In genomic region chr16:86371083-86371803, GRCh38 we compare ENCODE assay signal across 25 cellular contexts.
"Had no signal": no experiment of that assay in that cellular context is flagged by ENCODE, and none has a peak within 500 bp of the region (broad histone marks: within the 10 kb centered on the region; RNA-seq: fewer than 3 reads in every experiment).

No MANE protein-coding gene starts in this region.

- FAIRE-seq: bronchial epithelial cell had no signal

- H3K9ac ChIP-seq: KMS-11 had no signal

- H3K4me2 ChIP-seq: KMS-11 had no signal

- H3K4me3 ChIP-seq: ascending aorta, body of pancreas, Peyer's patch, SJSA1 had no signal

- H3K36me3 ChIP-seq: ascending aorta, Peyer's patch, SJSA1 had no signal

- H3K27ac Mint-ChIP-seq: activated CD8-positive, alpha-beta T cell treated with anti-CD3 and anti-CD28 coated beads, Interleukin-2, amount 10 ng/mL, durations not matched to agents 7 days and 5 days; activated naive CD8-positive, alpha-beta T cell treated with anti-CD3 and anti-CD28 coated beads, Interleukin-2, amount 50 U/mL, for 24 hours; T-helper 1 cell treated with Interleukin-12 subunit alpha and Interleukin-12 subunit beta and Interleukin-4 antibody, amounts not matched to agents 30 μg/mL and 1 μg/mL, for 36 hours had no signal

- ATAC-seq: activated CD4-positive, CD25-positive, alpha-beta regulatory T cell treated with anti-CD3 and anti-CD28 coated beads, Interleukin-2, amount 50 U/mL, for 24 hours; activated CD8-positive, alpha-beta T cell treated with anti-CD3 and anti-CD28 coated beads, Interleukin-2, amount 10 ng/mL, durations not matched to agents 7 days and 5 days; activated naive CD8-positive, alpha-beta T cell treated with anti-CD3 and anti-CD28 coated beads, Interleukin-2, amount 50 U/mL, for 24 hours; body of pancreas had no signal

- H3K4me3 Mint-ChIP-seq: activated CD8-positive, alpha-beta T cell treated with anti-CD3 and anti-CD28 coated beads, Interleukin-2, amount 10 ng/mL, durations not matched to agents 7 days and 5 days; activated naive CD8-positive, alpha-beta T cell treated with anti-CD3 and anti-CD28 coated beads, Interleukin-2, amount 50 U/mL, for 24 hours; T-helper 1 cell treated with Interleukin-12 subunit alpha and Interleukin-12 subunit beta and Interleukin-4 antibody, amounts not matched to agents 30 μg/mL and 1 μg/mL, for 36 hours had no signal

- DNase-seq: activated CD4-positive, alpha-beta T cell treated with anti-CD3 and anti-CD28 coated beads for 4 hours; activated CD4-positive, alpha-beta T cell treated with anti-CD3 and anti-CD28 coated beads, Interleukin-2, amount 50 U/mL, for 4 hours; activated CD8-positive, alpha-beta memory T cell treated with anti-CD3 and anti-CD28 coated beads, Interleukin-2, amount 50 U/mL, for 48 hours; activated CD8-positive, alpha-beta T cell treated with anti-CD3 and anti-CD28 coated beads, Interleukin-2, amount 10 ng/mL, durations not matched to agents 7 days and 5 days; activated naive CD4-positive, alpha-beta T cell treated with anti-CD3 and anti-CD28 coated beads, Interleukin-2, amount 50 U/mL, for 16 hours; activated naive CD8-positive, alpha-beta T cell treated with anti-CD3 and anti-CD28 coated beads, Interleukin-2, amount 50 U/mL, for 24 hours; activated T-cell treated with anti-CD3 and anti-CD28 coated beads, Interleukin-2, amount 50 U/mL, for 1 hour; amniotic stem cell; body of pancreas; central memory CD4-positive, alpha-beta T cell; NCI-H1092 treated with DMSO at 0.1 percent for 48 hours; NCI-H1436 treated with DMSO at 0.1 percent for 48 hours; NCI-H187; NCI-H2081; NCI-H446; NCI-H524; Peyer's patch; Right ventricle myocardium superior had no signal

- H3K4me1 ChIP-seq: ascending aorta, body of pancreas, Peyer's patch had no signal

- H3K27ac ChIP-seq: ascending aorta, body of pancreas, KMS-11, Peyer's patch, RWPE1, SJSA1 had no signal

- H3K27me3 ChIP-seq: ascending aorta, body of pancreas, Peyer's patch, SJSA1 had no signal

- H3K9me3 ChIP-seq: body of pancreas, Peyer's patch had no signal

- H3K9me3 Mint-ChIP-seq: activated naive CD8-positive, alpha-beta T cell treated with anti-CD3 and anti-CD28 coated beads, Interleukin-2, amount 50 U/mL, for 24 hours had no signal
